9 cellular contexts compared by ENCODE assay signal in genomic region chr14:103121846-103122577, GRCh38. TPM values are rescaled to one million over a fixed set of nuclear protein-coding genes. Genes with fewer than 3 reads are reported as not detected.
A peak's percentile ranks its signal among the peaks of the same experiment; 100 is the strongest.
DNase-seq lines count a peak whose midpoint lies in the region; ATAC-seq and TF ChIP-seq lines count a peak whose summit lies in the region.
"Had no signal": no experiment of that assay in that cellular context is flagged by ENCODE, and none has a peak within 500 bp of the region (broad histone marks: within the 10 kb centered on the region; RNA-seq: fewer than 3 reads in every experiment).

No MANE protein-coding gene starts in this region.

- H3K9me3 ChIP-seq in right lobe of liver, result no peaks in the 10 kb centered on the region
- H3K9me3 ChIP-seq in tibial nerve, result no peaks in the 10 kb centered on the region

- peak overlapping the region; percentile 40 for H3K4me3 Mint-ChIP-seq in chondrocyte (ENCODE audit: unreplicated experiment)

- WGBS in right lobe of liver (ENCODE audit: insufficient coverage, low coverage, low lambda C conversion rate, missing lambda C conversion rate), result 12% methylated on average over 19 of the region's 23 CpGs
- 7 to 9% methylated on average over 19 to 22 of the region's 23 CpGs for WGBS in tibial nerve, 2 donors

- H3K27ac ChIP-seq in right lobe of liver, result peak overlapping the region; percentile 68 to 94 (median 70)
- peak overlapping the region; percentile 61 to 91 (median 85) for H3K27ac ChIP-seq in tibial nerve
- H3K27ac ChIP-seq: 22Rv1 had no signal

- ATAC-seq in right lobe of liver, result peak; percentile 6 to 29 (median 24)

- no peaks in the 10 kb centered on the region for H3K9me3 Mint-ChIP-seq in chondrocyte (ENCODE audit: low read depth)

- TF ChIP-seq EP300 in tibial nerve (IDR thresholded peaks at IDR 0.05), result peak in 1 of 2 donors; percentile 50

- intact Hi-C loops in right lobe of liver (cut with DNase I), result no loop called here

- H3K36me3 ChIP-seq in right lobe of liver, result no peaks in the 10 kb centered on the region
- no peaks in the 10 kb centered on the region for H3K36me3 ChIP-seq in tibial nerve

- H3K27me3 Mint-ChIP-seq in chondrocyte (ENCODE audit: low read depth), result peaks cover 2% of the 10 kb centered on the region

- no peaks in the 10 kb centered on the region for H3K27me3 ChIP-seq in right lobe of liver
- peaks cover 0 to 6% of the 10 kb centered on the region in 2 donors for H3K27me3 ChIP-seq in tibial nerve

- H3K4me1 Mint-ChIP-seq in chondrocyte (ENCODE audit: low read depth), result peaks cover 28% of the 10 kb centered on the region

- peak overlapping the region; percentile 60 to 74 (median 63) for H3K4me3 ChIP-seq in right lobe of liver
- peak overlapping the region; percentile 6 to 74 (median 26) for H3K4me3 ChIP-seq in tibial nerve

- TF ChIP-seq POLR2A in right lobe of liver (IDR thresholded peaks at IDR 0.05), result no peak
- TF ChIP-seq POLR2A in tibial nerve (IDR thresholded peaks at IDR 0.05), result no peak

- no peaks in the 10 kb centered on the region for H3K36me3 Mint-ChIP-seq in chondrocyte (ENCODE audit: low read depth)

- H3K4me1 ChIP-seq in right lobe of liver (peaks cover 0 to 56% (median 22%) of the 10 kb centered on the region in 4 donors), tibial nerve (peaks cover 6 to 87% (median 55%) of the 10 kb centered on the region in 4 donors)

- H3K27ac Mint-ChIP-seq in chondrocyte (ENCODE audit: unreplicated experiment), result peak overlapping the region; percentile 83

- DNase-seq in DMS 273 (lab: John Stamatoyannopoulos, UW; ENCODE audit: unreplicated experiment), result peak; percentile 91
- no peak for DNase-seq in DMS 273 treated with DMSO at 0.1 percent for 48 hours (lab: John Stamatoyannopoulos, UW)
- peak; percentile 87 to 91 for DNase-seq in NCI-H524 (lab: John Stamatoyannopoulos, UW)
- no peak for DNase-seq in chondrocyte (ENCODE audit: low spot score)
- DNase-seq in right lobe of liver, result peak; percentile 84 to 90 (median 89)
- peak; percentile 81 to 87 for DNase-seq in tibial nerve (ENCODE audit: low spot score in 2 of 2)
- DNase-seq in activated CD4-positive, CD25-positive, alpha-beta regulatory T cell (lab: John Stamatoyannopoulos, UW), result no peak
- DNase-seq in superior temporal gyrus (ENCODE audit: extremely low spot score), result no peak

- peak; percentile 9 for TF ChIP-seq CTCF in chondrocyte (IDR thresholded peaks at IDR 0.05)
- TF ChIP-seq CTCF in right lobe of liver (IDR thresholded peaks at IDR 0.05), result no peak
- no peak for TF ChIP-seq CTCF in tibial nerve (IDR thresholded peaks at IDR 0.05)

RNA-seq across cellular contexts. Expression of gene TNFAIP2, which starts 1.2 kb away (rescaled TPM):
- total RNA-seq in chondrocyte (1.9 to 16.7 TPM (median 13.3 TPM) in 3 replicates), right lobe of liver (100 to 1,000 TPM in 1 of 6 experiments, 10 to 100 TPM in 5; 23.2 to 122 (median 32.6) TPM), tibial nerve (10 to 100 TPM; 42.9 to 49.4 (median 47.8) TPM)

RNA-seq across cellular contexts. Expression of gene EXOC3L4, which starts 27.5 kb away (rescaled TPM):
- not detected in 3 replicates for total RNA-seq in chondrocyte
- 10 to 100 TPM; 34.2 to 87.1 (median 48.1) TPM for total RNA-seq in right lobe of liver
- 1 to 10 TPM in 2 of 4 donors, under 1 TPM in 2; 0.63 to 2.1 (median 1.3) TPM for total RNA-seq in tibial nerve

RNA-seq across cellular contexts. Expression of gene LBHD2, which starts 38.0 kb away (rescaled TPM):
- not detected in 3 replicates for total RNA-seq in chondrocyte
- not detected for total RNA-seq in right lobe of liver
- not detected for total RNA-seq in tibial nerve

Comparison
In these comparisons a context has a peak if more than half of its experiments do, and no peak if none do; other contexts are left out.
1. DNase-seq: peak in DMS 273 (single experiment), NCI-H524 (2 of 2), right lobe of liver (3 of 3) and tibial nerve (2 of 2); none in DMS 273 treated with DMSO at 0.1 percent for 48 hours (single experiment), chondrocyte (single experiment), activated CD4-positive, CD25-positive, alpha-beta regulatory T cell (0 of 4) and superior temporal gyrus (single experiment).
2. RNA of gene EXOC3L4, which starts 27.5 kb away (total RNA-seq): 34.2 to 87.1 TPM in right lobe of liver; 0.63 to 2.1 TPM in tibial nerve and not detected in chondrocyte; every median in the first group is over 10 times any median in the second.